ENCODE assay signal across 16 cellular contexts in genomic region chr10:118943253-118943652, GRCh38.
DNase-seq lines count a peak whose midpoint lies in the region; ATAC-seq and TF ChIP-seq lines count a peak whose summit lies in the region.
"Had no signal": no experiment of that assay in that cellular context is flagged by ENCODE, and none has a peak within 500 bp of the region (broad histone marks: within the 10 kb centered on the region; RNA-seq: fewer than 3 reads in every experiment).

No MANE protein-coding gene starts in this region.

- no peaks in the 10 kb centered on the region for H3K79me1 ChIP-seq in mesendoderm (ENCODE audit: low read length)

- H3K4ac ChIP-seq in mesendoderm (ENCODE audit: low read depth, low read length) = no peak overlapping the region

- H3K9me3 ChIP-seq in uterus = no peaks in the 10 kb centered on the region
- H3K9me3 ChIP-seq: BLaER1, Caco-2 had no signal

- H3K4me3 ChIP-seq in uterus (no peak overlapping the region), mesendoderm (ENCODE audit: low read length) (no peak overlapping the region)
- H3K4me3 ChIP-seq: BLaER1 had no signal

- DNase-seq in WTC11 (ENCODE audit: low spot score) (no peak), islet precursor cell (peak; percentile 14), osteocyte (ENCODE audit: extremely low spot score, unreplicated experiment) (peak; percentile 25), AG20443 (ENCODE audit: low spot score) (no peak), uterus (no peak), mesendoderm (no peak)
- DNase-seq: Caco-2; CD4-positive, CD25-positive, alpha-beta regulatory T cell; CD8-positive, alpha-beta T cell; DMS153; DND-41; GOT3; HCEC 1CT had no signal

- ATAC-seq in WTC11 = no peak
- ATAC-seq: CD8-positive, alpha-beta T cell had no signal

- H4K5ac ChIP-seq in mesendoderm (ENCODE audit: low read length) = no peak overlapping the region

- H2BK120ac ChIP-seq in mesendoderm (ENCODE audit: low read depth, low read length) = no peak overlapping the region

- no peaks in the 10 kb centered on the region for H3K36me3 Mint-ChIP-seq in WTC11
- H3K36me3 Mint-ChIP-seq in osteocyte (ENCODE audit: unreplicated experiment) = no peaks in the 10 kb centered on the region
- H3K36me3 Mint-ChIP-seq: CD4-positive, CD25-positive, alpha-beta regulatory T cell; CD8-positive, alpha-beta T cell had no signal

- H3K4me3 Mint-ChIP-seq in WTC11 = no peak overlapping the region
- H3K4me3 Mint-ChIP-seq in osteocyte (ENCODE audit: unreplicated experiment) = no peak overlapping the region
- H3K4me3 Mint-ChIP-seq: B cell; CD4-positive, CD25-positive, alpha-beta regulatory T cell; CD8-positive, alpha-beta T cell had no signal

- H3K4me1 ChIP-seq in uterus = no peaks in the 10 kb centered on the region
- H3K4me1 ChIP-seq in mesendoderm (ENCODE audit: control insufficient read depth, low read depth, low read length) = no peaks in the 10 kb centered on the region
- H3K4me1 ChIP-seq: BLaER1, Caco-2 had no signal

- H2AK5ac ChIP-seq in mesendoderm (ENCODE audit: low read length) = no peak overlapping the region

- no peak overlapping the region for H3K18ac ChIP-seq in mesendoderm (ENCODE audit: low read length)

- H3K27ac Mint-ChIP-seq in WTC11 (no peak overlapping the region), osteocyte (ENCODE audit: unreplicated experiment) (no peak overlapping the region)
- H3K27ac Mint-ChIP-seq: B cell; CD4-positive, CD25-positive, alpha-beta regulatory T cell; CD8-positive, alpha-beta T cell had no signal

- no peak overlapping the region for H3K9ac ChIP-seq in mesendoderm (ENCODE audit: low read length)
- H3K9ac ChIP-seq: BLaER1 had no signal

- H3K79me2 ChIP-seq in mesendoderm (ENCODE audit: control insufficient read depth, insufficient read depth, low read length) = no peaks in the 10 kb centered on the region

- POLR2A ChIA-PET in WTC11 (lab: Charles Lee) = no interaction called here

- H3K23ac ChIP-seq in mesendoderm (ENCODE audit: low read length) = no peak overlapping the region

- no CpG with 5 or more reads among the region's 2 CpGs for WGBS in mesendoderm (ENCODE audit: extremely low coverage, insufficient coverage, low lambda C conversion rate)

- no peak overlapping the region for H2BK15ac ChIP-seq in mesendoderm (replicated peaks; ENCODE audit: low read depth)

- TF ChIP-seq POLR2A in uterus (IDR thresholded peaks at IDR 0.05) = no peak

- CTCF ChIA-PET in WTC11 (lab: Charles Lee) = no interaction called here

- TF ChIP-seq CTCF in WTC11 (IDR thresholded peaks at IDR 0.05) (no peak), osteocyte (IDR thresholded peaks at IDR 0.05) (no peak), uterus (IDR thresholded peaks at IDR 0.05) (no peak)

- intact Hi-C loops in uterus (cut with DNase I; ENCODE audit: low total_unique reads) = no loop called here

- H3K27me3 ChIP-seq in uterus (no peaks in the 10 kb centered on the region), mesendoderm (ENCODE audit: insufficient read depth, low read length, poor library complexity) (no peaks in the 10 kb centered on the region)
- H3K27me3 ChIP-seq: BLaER1 had no signal

- H3K27me3 Mint-ChIP-seq in WTC11 (ENCODE audit: low read depth) (no peaks in the 10 kb centered on the region; the same call in 1 of the 2 replicates), osteocyte (ENCODE audit: unreplicated experiment) (peaks cover 16% of the 10 kb centered on the region)

- H3K56ac ChIP-seq in mesendoderm (ENCODE audit: low read length) = no peak overlapping the region

- H3K4me2 ChIP-seq in mesendoderm (ENCODE audit: low read length) = no peak overlapping the region
- H3K4me2 ChIP-seq: BLaER1 had no signal

- H3K27ac ChIP-seq in uterus (no peak overlapping the region), mesendoderm (ENCODE audit: low read depth, low read length) (no peak overlapping the region)
- H3K27ac ChIP-seq: BLaER1, C4-2B had no signal

- peaks cover 16% of the 10 kb centered on the region for H3K9me3 Mint-ChIP-seq in WTC11
- no peaks in the 10 kb centered on the region for H3K9me3 Mint-ChIP-seq in osteocyte (ENCODE audit: unreplicated experiment)

- peaks cover 15% of the 10 kb centered on the region for H3K4me1 Mint-ChIP-seq in WTC11
- no peaks in the 10 kb centered on the region for H3K4me1 Mint-ChIP-seq in osteocyte (ENCODE audit: unreplicated experiment)
- H3K4me1 Mint-ChIP-seq: B cell; CD4-positive, CD25-positive, alpha-beta regulatory T cell had no signal

- H2BK5ac ChIP-seq in mesendoderm (ENCODE audit: low read length) = no peak overlapping the region

- H3K36me3 ChIP-seq in uterus = no peaks in the 10 kb centered on the region
- H3K36me3 ChIP-seq in mesendoderm (ENCODE audit: control insufficient read depth, insufficient read depth, low read length) = no peaks in the 10 kb centered on the region
- H3K36me3 ChIP-seq: BLaER1 had no signal

- H4K8ac ChIP-seq in mesendoderm (ENCODE audit: low read depth, low read length) = no peak overlapping the region

TF ChIP-seq in WTC11, 78 proteins besides CTCF, POLR2A, EP300 and RAD21:
- TF ChIP-seq NR3C1 (CRISPR knock-in tag; conservative IDR thresholded peaks at IDR 0.05; ENCODE audit: low read depth) (no peak), USF2 (CRISPR knock-in tag; IDR thresholded peaks at IDR 0.05) (peak; percentile 56), USF1 (CRISPR knock-in tag; IDR thresholded peaks at IDR 0.05) (0 out of 2 replicates have a peak, but pooled peaks have one; percentile 47)
- TF ChIP-seq, protein P1, sequence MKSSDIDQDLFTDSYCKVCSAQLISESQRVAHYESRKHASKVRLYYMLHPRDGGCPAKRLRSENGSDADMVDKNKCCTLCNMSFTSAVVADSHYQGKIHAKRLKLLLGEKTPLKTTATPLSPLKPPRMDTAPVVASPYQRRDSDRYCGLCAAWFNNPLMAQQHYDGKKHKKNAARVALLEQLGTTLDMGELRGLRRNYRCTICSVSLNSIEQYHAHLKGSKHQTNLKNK (CRISPR knock-in tag; IDR thresholded peaks at IDR 0.05) = no peak

Comparison
In these comparisons a context has a peak if more than half of its experiments do, and no peak if none do; other contexts are left out.
1. DNase-seq: peak in islet precursor cell (single experiment) and osteocyte (single experiment); none in WTC11 (single experiment), AG20443 (single experiment), uterus (0 of 2) and mesendoderm (single experiment).